9 cellular contexts compared by ENCODE assay signal in genomic region chr11:62882428-62882742, GRCh38. TPM values are rescaled to one million over a fixed set of nuclear protein-coding genes. Genes with fewer than 3 reads are reported as not detected.
DNase-seq lines count a peak whose midpoint lies in the region; ATAC-seq and TF ChIP-seq lines count a peak whose summit lies in the region.
"Had no signal": no experiment of that assay in that cellular context is flagged by ENCODE, and none has a peak within 500 bp of the region (broad histone marks: within the 10 kb centered on the region; RNA-seq: fewer than 3 reads in every experiment).

No MANE protein-coding gene starts in this region.

- peak overlapping the region; percentile 91 for H3K27ac ChIP-seq in C4-2B
- H3K27ac ChIP-seq in effector memory CD4-positive, alpha-beta T cell (ENCODE audit: insufficient read depth, low read length, poor library complexity, severe bottlenecking) = peak overlapping the region; percentile 96

- H3K27me3 ChIP-seq in effector memory CD4-positive, alpha-beta T cell (replicated peaks; ENCODE audit: control insufficient read depth, insufficient read depth, low read length, poor library complexity, severe bottlenecking) = no peaks in the 10 kb centered on the region

- TF ChIP-seq CTCF in C4-2B (conservative IDR thresholded peaks at IDR 0.05) = no peak
- TF ChIP-seq CTCF in neural crest cell (conservative IDR thresholded peaks at IDR 0.05) = no peak

- H3K4me3 Mint-ChIP-seq in neural crest cell = peak overlapping the region; percentile 100

- peak; percentile 49 for DNase-seq in OCI-M1 (lab: John Stamatoyannopoulos, UW)
- no peak for DNase-seq in effector memory CD4-positive, alpha-beta T cell
- DNase-seq in neural crest cell (ENCODE audit: low read depth, low spot score) = no peak
- no peak for DNase-seq in DMS153 (lab: John Stamatoyannopoulos, UW)
- no peak for DNase-seq in stimulated activated CD4-positive, alpha-beta T cell treated with anti-CD3 and anti-CD28 coated beads, Interleukin-12 subunit alpha, Interleukin-12 subunit beta, amount 100 ng/mL, for 4 hours
- DNase-seq: NCI-H2107 had no signal

- H3K36me3 ChIP-seq in effector memory CD4-positive, alpha-beta T cell (ENCODE audit: control insufficient read depth, insufficient read depth, low read length) = peaks cover 46% of the 10 kb centered on the region

- peak overlapping the region; percentile 100 for H3K27ac Mint-ChIP-seq in neural crest cell (ENCODE audit: unreplicated experiment)

- H3K27me3 Mint-ChIP-seq in neural crest cell (ENCODE audit: low read depth) = peaks cover 12% of the 10 kb centered on the region

- peak overlapping the region; percentile 99 for H3K4me3 ChIP-seq in effector memory CD4-positive, alpha-beta T cell (ENCODE audit: insufficient read depth, low read depth, low read length, poor library complexity, severe bottlenecking)

- H3K9me3 Mint-ChIP-seq in neural crest cell = no peaks in the 10 kb centered on the region

- H3K4me1 ChIP-seq in effector memory CD4-positive, alpha-beta T cell (ENCODE audit: control insufficient read depth, insufficient read depth, low read length, poor library complexity, severe bottlenecking) = peaks cover 29% of the 10 kb centered on the region

- ATAC-seq in GM21528 (IDR thresholded peaks at IDR 0.05; ENCODE audit: low FRiP score, unreplicated experiment) (no peak), HG03280 (IDR thresholded peaks at IDR 0.05; ENCODE audit: unreplicated experiment) (no peak)

- peaks cover 69% of the 10 kb centered on the region for H3K4me1 Mint-ChIP-seq in neural crest cell

- no peaks in the 10 kb centered on the region for H3K9me3 ChIP-seq in effector memory CD4-positive, alpha-beta T cell (ENCODE audit: control insufficient read depth, low read length)

- peaks cover 50% of the 10 kb centered on the region for H3K36me3 Mint-ChIP-seq in neural crest cell (ENCODE audit: low read depth)

RNA-seq across cellular contexts. Expression of gene SLC3A2, which starts 1.7 kb away (rescaled TPM):
- 181 and 185 TPM in 2 replicates for total RNA-seq in neural crest cell

RNA-seq across cellular contexts. Expression of gene CHRM1, which starts 38.8 kb away (rescaled TPM):
- total RNA-seq in neural crest cell = not detected in 2 replicates

RNA-seq across cellular contexts. Expression of gene WDR74, which starts 43.0 kb away (rescaled TPM):
- total RNA-seq in neural crest cell = 62.1 and 69.2 TPM in 2 replicates

RNA-seq across cellular contexts. Expression of gene TEX54, which starts 49.7 kb away (rescaled TPM):
- not detected in 2 replicates for total RNA-seq in neural crest cell

RNA-seq across cellular contexts. Expression of gene STX5, which starts 50.5 kb away (rescaled TPM):
- 24.1 and 27.2 TPM in 2 replicates for total RNA-seq in neural crest cell
